In the genomic region with DNA sequence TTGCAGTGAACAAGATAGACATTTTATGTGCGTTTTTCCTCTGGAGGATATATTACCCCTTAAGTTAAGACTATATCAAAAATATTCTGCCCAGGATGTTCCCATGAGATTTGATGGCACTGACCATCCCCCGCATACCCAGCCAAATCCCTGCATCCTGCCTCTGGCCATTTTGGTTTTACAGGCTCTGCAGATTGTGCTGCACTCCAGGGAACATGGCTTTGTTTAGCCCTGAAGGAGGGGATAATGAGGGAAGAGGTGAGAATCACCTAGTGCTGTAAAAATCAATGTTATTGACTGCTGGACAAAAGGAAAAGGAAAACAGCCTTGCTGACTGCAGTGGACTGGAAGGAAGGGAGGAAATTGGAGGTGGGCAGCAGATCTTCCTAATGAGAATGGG, we compare ENCODE assay signal across 21 cellular contexts.
DNase-seq lines count a peak whose midpoint lies in the region; ATAC-seq and TF ChIP-seq lines count a peak whose summit lies in the region.
"Had no signal": no experiment of that assay in that cellular context is flagged by ENCODE, and none has a peak within 500 bp of the region (broad histone marks: within the 10 kb centered on the region; RNA-seq: fewer than 3 reads in every experiment).

No MANE protein-coding gene starts in this region.

- H3K4me1 ChIP-seq in GM23338 (ENCODE audit: insufficient read depth) (peaks cover 16% of the 10 kb centered on the region), HUES64 (ENCODE audit: insufficient read depth, low read length) (peaks cover 20% of the 10 kb centered on the region; the same call in 1 of the 2 replicates), neuronal stem cell (ENCODE audit: control insufficient read depth in 2 of 2, insufficient read depth in 1 of 2, low read depth in 1 of 2, low read length in 2 of 2) (peaks cover 0 to 5% of the 10 kb centered on the region in 2 donors)
- H3K4me1 ChIP-seq: A549 had no signal

- H3K36me3 Mint-ChIP-seq in GM23338 (ENCODE audit: low read depth) (no peaks in the 10 kb centered on the region), endothelial cell (ENCODE audit: low read depth, unreplicated experiment) (no peaks in the 10 kb centered on the region)
- H3K36me3 Mint-ChIP-seq: CD14-positive monocyte had no signal

- no peaks in the 10 kb centered on the region for H3K9me3 ChIP-seq in HUES64 (ENCODE audit: insufficient read depth, low read depth, low read length)
- no peaks in the 10 kb centered on the region for H3K9me3 ChIP-seq in neuronal stem cell (replicated peaks in 1 of 2; ENCODE audit: control insufficient read depth in 2 of 2, insufficient read depth in 1 of 2, low read depth in 1 of 2, low read length in 2 of 2)
- H3K9me3 ChIP-seq: A549 had no signal

- H3K27me3 Mint-ChIP-seq in GM23338 (ENCODE audit: insufficient read depth, low read depth, poor library complexity) = no peaks in the 10 kb centered on the region
- H3K27me3 Mint-ChIP-seq in endothelial cell (ENCODE audit: unreplicated experiment) = no peaks in the 10 kb centered on the region
- H3K27me3 Mint-ChIP-seq: B cell had no signal

- H3K9me3 Mint-ChIP-seq in GM23338 = no peaks in the 10 kb centered on the region
- H3K9me3 Mint-ChIP-seq in endothelial cell (ENCODE audit: unreplicated experiment) = no peaks in the 10 kb centered on the region

- H3K9ac ChIP-seq in HUES64 (ENCODE audit: low read depth, low read length) (no peak overlapping the region), neuronal stem cell (ENCODE audit: low read depth, low read length, poor library complexity) (no peak overlapping the region)
- H3K9ac ChIP-seq: KMS-11 had no signal

- H3K4me3 Mint-ChIP-seq in GM23338 (no peak overlapping the region), endothelial cell (ENCODE audit: unreplicated experiment) (no peak overlapping the region)
- H3K4me3 Mint-ChIP-seq: B cell, CD14-positive monocyte had no signal

- no peak overlapping the region for H2BK5ac ChIP-seq in neuronal stem cell (ENCODE audit: low read length)

- no peaks in the 10 kb centered on the region for H3K79me2 ChIP-seq in GM23338 (replicated peaks; ENCODE audit: insufficient read depth)

- H4K91ac ChIP-seq in neuronal stem cell (ENCODE audit: low read depth, low read length, poor library complexity) = no peak overlapping the region

- no peak for TF ChIP-seq CTCF in GM23338 (conservative IDR thresholded peaks at IDR 0.05; ENCODE audit: low read depth in 2 of 2)
- TF ChIP-seq CTCF in endothelial cell (IDR thresholded peaks at IDR 0.05; ENCODE audit: unreplicated experiment) = no peak

- no peak overlapping the region for H2BK15ac ChIP-seq in neuronal stem cell (ENCODE audit: low read length)

- H3K36me3 ChIP-seq in GM23338 (ENCODE audit: insufficient read depth) (no peaks in the 10 kb centered on the region), HUES64 (ENCODE audit: insufficient read depth, low read length) (no peaks in the 10 kb centered on the region), neuronal stem cell (replicated peaks in 1 of 2; ENCODE audit: control insufficient read depth in 2 of 2, insufficient read depth in 2 of 2, low read length in 2 of 2) (no peaks in the 10 kb centered on the region)

- H3K14ac ChIP-seq in neuronal stem cell (ENCODE audit: low read length) = no peak overlapping the region

- no peaks in the 10 kb centered on the region for H3K79me1 ChIP-seq in neuronal stem cell (ENCODE audit: low read depth, low read length)

- H3K4me2 ChIP-seq in GM23338 (no peak overlapping the region), neuronal stem cell (ENCODE audit: insufficient read depth, low read length, poor library complexity, severe bottlenecking) (no peak overlapping the region)
- H3K4me2 ChIP-seq: A549, KMS-11 had no signal

- DNase-seq in GM23338 (ENCODE audit: low spot score) (peak; percentile 45), endothelial cell (ENCODE audit: low spot score) (no peak), neuronal stem cell (ENCODE audit: low spot score) (no peak), NCI-H187 (lab: John Stamatoyannopoulos, UW) (no peak), cerebellar nuclear complex (lab: John Stamatoyannopoulos, UW) (no peak)
- DNase-seq: EL, IMR-90, NCI-H1105, NCI-H1694, NCI-H2081 treated with DMSO at 0.1 percent for 48 hours, NCI-H446 treated with DMSO at 0.1 percent for 48 hours, NCI-H526 treated with DMSO at 0.1 percent for 48 hours had no signal

- H3K27ac ChIP-seq in GM23338 (ENCODE audit: low read depth) (no peak overlapping the region), HUES64 (ENCODE audit: low read depth, low read length) (0 out of 2 replicates have a peak overlapping the region, but pooled peaks have one; percentile 15), neuronal stem cell (replicated peaks; ENCODE audit: low read length) (no peak overlapping the region)
- H3K27ac ChIP-seq: A549, KMS-11 had no signal

- H2AFZ ChIP-seq in GM23338 (peak overlapping the region; percentile 63), neuronal stem cell (ENCODE audit: low read length) (peak overlapping the region; percentile 64)

- H3K27ac Mint-ChIP-seq in GM23338 = peak overlapping the region; percentile 36; the same call in 1 of the 2 replicates
- peak overlapping the region; percentile 14 for H3K27ac Mint-ChIP-seq in endothelial cell (ENCODE audit: unreplicated experiment)
- H3K27ac Mint-ChIP-seq: B cell, CD14-positive monocyte had no signal

- H4K20me1 ChIP-seq in GM23338 (replicated peaks; ENCODE audit: insufficient read depth) = no peaks in the 10 kb centered on the region

- H4K8ac ChIP-seq in neuronal stem cell (ENCODE audit: low read depth, low read length) = no peak overlapping the region

- H3K23ac ChIP-seq in neuronal stem cell (ENCODE audit: low read depth, low read length, poor library complexity) = no peak overlapping the region

- peaks cover 3% of the 10 kb centered on the region; the same call in 1 of the 2 replicates for H3K9me2 ChIP-seq in GM23338 (ENCODE audit: insufficient read depth)

- H3K4me1 Mint-ChIP-seq in GM23338 = peaks cover 18% of the 10 kb centered on the region
- peaks cover 6% of the 10 kb centered on the region for H3K4me1 Mint-ChIP-seq in endothelial cell (ENCODE audit: unreplicated experiment)
- H3K4me1 Mint-ChIP-seq: B cell, CD14-positive monocyte had no signal

- 91% methylated on average over 2 of the region's 2 CpGs for WGBS in HUES64
- WGBS in neuronal stem cell (ENCODE audit: extremely low coverage in 2 of 2, insufficient read length in 2 of 2, insufficient replicate concordance in 1 of 2), 2 donors = no CpG with 5 or more reads among the region's 2 CpGs

- no peak overlapping the region for H2BK12ac ChIP-seq in neuronal stem cell (ENCODE audit: low read length)

- no peak overlapping the region for H2BK120ac ChIP-seq in neuronal stem cell (ENCODE audit: low read depth, low read length)

- H2AK5ac ChIP-seq in neuronal stem cell (ENCODE audit: low read depth, low read length) = no peak overlapping the region

- H3K18ac ChIP-seq in neuronal stem cell (ENCODE audit: low read length) = no peak overlapping the region

- H3K4me3 ChIP-seq in GM23338 (no peak overlapping the region), HUES64 (ENCODE audit: low read length) (no peak overlapping the region), neuronal stem cell (ENCODE audit: low read length in 2 of 2) (no peak overlapping the region)
- H3K4me3 ChIP-seq: A549 had no signal

- H3F3A ChIP-seq in GM23338 (replicated peaks; ENCODE audit: low read depth) = no peaks in the 10 kb centered on the region

- ATAC-seq in GM23338 (peak; percentile 83), HG02973 (IDR thresholded peaks at IDR 0.05; ENCODE audit: unreplicated experiment) (no peak)
- ATAC-seq: A549, HCT116, Panc1, SK-N-SH treated with all-trans-retinoic acid at 6 μM for 48 hours had no signal

- no peak overlapping the region for H3K4ac ChIP-seq in neuronal stem cell (ENCODE audit: low read length)

- H3K27me3 ChIP-seq in GM23338 (ENCODE audit: insufficient read depth) (no peaks in the 10 kb centered on the region), HUES64 (ENCODE audit: insufficient read depth, low read length) (no peaks in the 10 kb centered on the region), neuronal stem cell (ENCODE audit: control insufficient read depth in 3 of 3, insufficient read depth in 3 of 3, low read depth in 1 of 3, low read length in 3 of 3) (no peaks in the 10 kb centered on the region)

TF ChIP-seq in GM23338, 12 proteins besides CTCF, POLR2A, EP300 and RAD21 (continues in another document):
- TF ChIP-seq CREB1 (CRISPR knock-in tag; IDR thresholded peaks at IDR 0.05; ENCODE audit: low read depth) (no peak), POLR2AphosphoS5 (IDR thresholded peaks at IDR 0.05; ENCODE audit: low read depth) (no peak), EZH2 (IDR thresholded peaks at IDR 0.05; ENCODE audit: low read depth, unreplicated experiment) (no peak), JUNB (IDR thresholded peaks at IDR 0.05; ENCODE audit: unreplicated experiment) (no peak), ZNF331 (CRISPR knock-in tag; IDR thresholded peaks at IDR 0.05; ENCODE audit: low read depth) (no peak), ZNF114 (CRISPR knock-in tag; IDR thresholded peaks at IDR 0.05) (no peak), NANOG (IDR thresholded peaks at IDR 0.05; ENCODE audit: borderline replicate concordance) (no peak), EZH2phosphoT487 (IDR thresholded peaks at IDR 0.05; ENCODE audit: unreplicated experiment) (no peak)
- TF ChIP-seq, protein P1, sequence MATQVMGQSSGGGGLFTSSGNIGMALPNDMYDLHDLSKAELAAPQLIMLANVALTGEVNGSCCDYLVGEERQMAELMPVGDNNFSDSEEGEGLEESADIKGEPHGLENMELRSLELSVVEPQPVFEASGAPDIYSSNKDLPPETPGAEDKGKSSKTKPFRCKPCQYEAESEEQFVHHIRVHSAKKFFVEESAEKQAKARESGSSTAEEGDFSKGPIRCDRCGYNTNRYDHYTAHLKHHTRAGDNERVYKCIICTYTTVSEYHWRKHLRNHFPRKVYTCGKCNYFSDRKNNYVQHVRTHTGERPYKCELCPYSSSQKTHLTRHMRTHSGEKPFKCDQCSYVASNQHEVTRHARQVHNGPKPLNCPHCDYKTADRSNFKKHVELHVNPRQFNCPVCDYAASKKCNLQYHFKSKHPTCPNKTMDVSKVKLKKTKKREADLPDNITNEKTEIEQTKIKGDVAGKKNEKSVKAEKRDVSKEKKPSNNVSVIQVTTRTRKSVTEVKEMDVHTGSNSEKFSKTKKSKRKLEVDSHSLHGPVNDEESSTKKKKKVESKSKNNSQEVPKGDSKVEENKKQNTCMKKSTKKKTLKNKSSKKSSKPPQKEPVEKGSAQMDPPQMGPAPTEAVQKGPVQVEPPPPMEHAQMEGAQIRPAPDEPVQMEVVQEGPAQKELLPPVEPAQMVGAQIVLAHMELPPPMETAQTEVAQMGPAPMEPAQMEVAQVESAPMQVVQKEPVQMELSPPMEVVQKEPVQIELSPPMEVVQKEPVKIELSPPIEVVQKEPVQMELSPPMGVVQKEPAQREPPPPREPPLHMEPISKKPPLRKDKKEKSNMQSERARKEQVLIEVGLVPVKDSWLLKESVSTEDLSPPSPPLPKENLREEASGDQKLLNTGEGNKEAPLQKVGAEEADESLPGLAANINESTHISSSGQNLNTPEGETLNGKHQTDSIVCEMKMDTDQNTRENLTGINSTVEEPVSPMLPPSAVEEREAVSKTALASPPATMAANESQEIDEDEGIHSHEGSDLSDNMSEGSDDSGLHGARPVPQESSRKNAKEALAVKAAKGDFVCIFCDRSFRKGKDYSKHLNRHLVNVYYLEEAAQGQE (IDR thresholded peaks at IDR 0.05; ENCODE audit: unreplicated experiment) = no peak
